8 cellular contexts compared by ENCODE assay signal in genomic region chr22:32474635-32475427, GRCh38. TPM values are rescaled to one million over a fixed set of nuclear protein-coding genes. Genes with fewer than 3 reads are reported as not detected.
DNase-seq lines count a peak whose midpoint lies in the region; ATAC-seq and TF ChIP-seq lines count a peak whose summit lies in the region.

TSS of gene FBXO7 (plus strand) at chr22:32474811. CDS start at chr22:32475003, 192 bp downstream.

- peak within 1 kb of the TSS; percentile 95 for H2AFZ ChIP-seq in osteoblast (ENCODE audit: low read length)

- TF ChIP-seq CTCF in HFF-Myc (IDR thresholded peaks at IDR 0.05; ENCODE audit: low read depth, low read length, missing control alignments) (peak; percentile 25), osteoblast (IDR thresholded peaks at IDR 0.05; ENCODE audit: extremely low read depth, low read depth, low read length) (peak; percentile 12), testis (IDR thresholded peaks at IDR 0.05) (peak in 2 of 3 experiments; percentile 21 to 34)

- H3K27me3 ChIP-seq in osteoblast (ENCODE audit: insufficient read depth, low read length), result no peaks in the 10 kb centered on the region
- H3K27me3 ChIP-seq in testis, result no peaks in the 10 kb centered on the region

- H4K20me1 ChIP-seq in osteoblast (ENCODE audit: insufficient read depth, low read length), result peaks cover 36% of the 10 kb centered on the region

- H3K27ac Mint-ChIP-seq in activated naive CD4-positive, alpha-beta T cell treated with anti-CD3 and anti-CD28 coated beads, Interleukin-2, amount 50 U/mL, for 72 hours, result peak within 1 kb of the TSS; percentile 90 to 95

- H3K9me3 ChIP-seq in osteoblast (ENCODE audit: low read depth, low read length) (no peaks in the 10 kb centered on the region), testis (no peaks in the 10 kb centered on the region)

- TF ChIP-seq POLR2A in testis (IDR thresholded peaks at IDR 0.05), result peak; percentile 27

- peaks cover 7 to 9% of the 10 kb centered on the region in 2 donors for H3K36me3 Mint-ChIP-seq in activated naive CD4-positive, alpha-beta T cell treated with anti-CD3 and anti-CD28 coated beads, Interleukin-2, amount 50 U/mL, for 72 hours

- intact Hi-C loops in testis (cut with DNase I; ENCODE audit: low total_unique reads), result no loop called here

- no peaks in the 10 kb centered on the region for H3K9me3 Mint-ChIP-seq in activated naive CD4-positive, alpha-beta T cell treated with anti-CD3 and anti-CD28 coated beads, Interleukin-2, amount 50 U/mL, for 72 hours

- WGBS in testis, 2 donors, result 0 to 1% methylated on average over 6 to 87 of the region's 90 CpGs

- H3K36me3 ChIP-seq in osteoblast (ENCODE audit: insufficient read depth, low read length), result no peaks in the 10 kb centered on the region
- no peaks in the 10 kb centered on the region for H3K36me3 ChIP-seq in testis (ENCODE audit: low read depth, missing control alignments)

- ATAC-seq in activated naive CD4-positive, alpha-beta T cell treated with anti-CD3 and anti-CD28 coated beads, Interleukin-2, amount 50 U/mL, for 72 hours, result peak; percentile 77 to 81

- DNase-seq in HFF-Myc (ENCODE audit: extremely low read depth, low read depth) (peak; percentile 66), NCI-H1048 (lab: John Stamatoyannopoulos, UW) (peak; percentile 64), SKM-1 (lab: John Stamatoyannopoulos, UW; ENCODE audit: unreplicated experiment) (peak; percentile 75), glomerular visceral epithelial cell (ENCODE audit: extremely low spot score) (peak; percentile 89), osteoblast (ENCODE audit: insufficient read length, low spot score, missing footprints) (peak; percentile 95), testis (peak; percentile 94)
- DNase-seq in activated naive CD4-positive, alpha-beta T cell treated with anti-CD3 and anti-CD28 coated beads, Interleukin-2, amount 50 U/mL, for 72 hours (ENCODE audit: low spot score in 2 of 2), result peak; percentile 86

- H3K4me2 ChIP-seq in osteoblast (ENCODE audit: insufficient read depth, low read length), result peak within 1 kb of the TSS; percentile 98

- H3K4me1 ChIP-seq in osteoblast (ENCODE audit: insufficient read depth, low read length) (peaks cover 28% of the 10 kb centered on the region), testis (peaks cover 19% of the 10 kb centered on the region)

- peaks cover 51% of the 10 kb centered on the region for H3K79me2 ChIP-seq in osteoblast (ENCODE audit: insufficient read depth, low read length)

- H3K4me3 ChIP-seq in GM08714 (ENCODE audit: low read length), result peak within 1 kb of the TSS; percentile 98
- peak within 1 kb of the TSS; percentile 80 for H3K4me3 ChIP-seq in HFF-Myc (replicated peaks; ENCODE audit: low read depth, low read length)
- peak within 1 kb of the TSS; percentile 87 for H3K4me3 ChIP-seq in osteoblast (ENCODE audit: insufficient read depth, low read length)
- peak within 1 kb of the TSS; percentile 96 to 100 for H3K4me3 ChIP-seq in testis

- H3K27ac ChIP-seq in osteoblast (ENCODE audit: low read depth, low read length), result peak within 1 kb of the TSS; percentile 76
- peak within 1 kb of the TSS; percentile 98 to 100 for H3K27ac ChIP-seq in testis

RNA-seq across cellular contexts. Expression of gene FBXO7, which starts in this region (rescaled TPM):
- total RNA-seq in activated naive CD4-positive, alpha-beta T cell treated with anti-CD3 and anti-CD28 coated beads, Interleukin-2, amount 50 U/mL, for 72 hours, result 10 to 100 TPM; 71.0 to 93.0 TPM
- total RNA-seq in osteoblast, result 72.2 and 80.0 TPM in 2 replicates
- total RNA-seq in testis, result 100 to 1,000 TPM; 184 to 203 TPM
- polyA plus RNA-seq in testis (ENCODE audit: insufficient read depth, low read depth, low replicate concordance), result 270 TPM

Comparison
In these comparisons a context has a peak if more than half of its experiments do, and no peak if none do; other contexts are left out.
1. Peak in every context shown above with its lines: DNase-seq, ATAC-seq, H3K4me3 ChIP-seq and H3K27ac ChIP-seq.